ENCODE assay signal across 9 cellular contexts in the genomic region with DNA sequence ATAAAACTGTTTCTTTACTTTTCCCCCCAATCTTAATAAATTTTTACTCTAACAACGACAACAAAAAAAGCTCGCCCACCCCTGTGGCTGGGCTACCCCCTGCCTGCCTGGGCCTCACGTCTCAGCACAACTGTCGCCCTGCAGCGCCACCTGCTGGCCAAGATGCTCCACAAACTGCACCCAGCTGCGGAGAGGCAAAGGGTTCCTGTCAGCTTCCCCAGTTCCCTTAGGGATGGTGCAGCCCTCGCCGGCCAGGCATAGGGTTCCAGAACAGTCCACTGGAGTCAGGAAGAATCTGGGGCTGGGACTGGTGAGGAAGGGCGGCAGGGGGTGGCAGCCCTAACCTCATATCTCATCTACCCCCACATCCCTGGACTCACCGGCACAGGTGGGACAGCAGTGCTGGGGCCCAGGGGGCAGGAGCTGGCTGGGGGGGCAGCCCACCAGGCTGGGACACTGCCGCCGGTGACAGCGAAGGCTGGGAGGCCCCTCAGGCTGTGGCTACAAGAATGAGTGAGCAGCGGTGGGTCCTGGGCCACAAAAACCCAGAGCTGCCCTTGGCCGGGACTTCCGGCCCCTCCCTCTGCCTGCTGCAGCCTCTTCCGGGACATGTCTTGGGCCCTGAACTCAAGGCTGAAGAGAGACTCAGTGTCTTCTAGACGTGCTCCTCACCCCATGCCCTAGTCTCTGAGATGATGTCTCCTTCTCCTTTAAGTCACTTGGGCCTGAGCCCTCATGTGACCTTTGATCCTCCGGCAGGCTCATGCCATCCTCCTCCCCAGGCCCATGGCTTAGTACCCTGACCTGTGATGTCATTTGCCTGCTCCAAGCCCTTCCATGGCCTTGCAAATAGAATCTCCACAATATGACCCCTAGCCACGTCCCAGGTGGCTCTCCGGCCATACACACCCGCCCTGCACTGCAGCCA. TPM values are rescaled to one million over a fixed set of nuclear protein-coding genes. Genes with fewer than 3 reads are reported as not detected.
DNase-seq lines count a peak whose midpoint lies in the region; ATAC-seq, FAIRE-seq and TF ChIP-seq lines count a peak whose summit lies in the region.
"Had no signal": no experiment of that assay in that cellular context is flagged by ENCODE, and none has a peak within 500 bp of the region (broad histone marks: within the 10 kb centered on the region; RNA-seq: fewer than 3 reads in every experiment).

No MANE protein-coding gene starts in this region.

- H3K9me3 ChIP-seq in pancreas: no peaks in the 10 kb centered on the region

- no peak for FAIRE-seq in pancreas (lab: Jason Lieb, UNC)

- peak; percentile 82 for ATAC-seq in GM21390 (IDR thresholded peaks at IDR 0.05; ENCODE audit: unreplicated experiment)
- peak; percentile 66 to 82 (median 80) for ATAC-seq in pancreas

- H3K27me3 ChIP-seq in pancreas: no peaks in the 10 kb centered on the region

- H3K4me3 ChIP-seq in pancreas: no peak overlapping the region

- no peak overlapping the region for H3K27ac ChIP-seq in pancreas

- H3K36me3 ChIP-seq in pancreas: no peaks in the 10 kb centered on the region

- 47 to 48% methylated on average over 20 to 22 of the region's 22 CpGs for WGBS in pancreas, 2 donors

- intact Hi-C loops in activated T-helper 2 cell treated with anti-CD3 and anti-CD28 coated beads, Interferon-gamma antibody, Interleukin-2, Interleukin-4, amounts not matched to agents 10 μg/mL and 5 μg/mL and 100 μg/mL, durations not matched to agents 14 hours and 24 hours and 36 hours (cut with micrococcal nuclease): loop anchor here (2.0 to 10.0 kb wide), 3 partner anchors 41 to 459 kb away; no protein-coding TSS in a partner anchor
- intact Hi-C loops in pancreas (cut with DNase I): loop anchor here in 1 of 3 donors (5.0 kb wide), 1 partner anchor 272 kb away; no protein-coding TSS in a partner anchor

- DNase-seq in COR-L47 (lab: John Stamatoyannopoulos, UW): peak; percentile 75
- DNase-seq in LHCN-M2 (ENCODE audit: low read depth): peak; percentile 67
- peak; percentile 69 for DNase-seq in activated T-helper 2 cell treated with anti-CD3 and anti-CD28 coated beads, Interferon-gamma antibody, Interleukin-2, Interleukin-4, amounts not matched to agents 10 μg/mL and 5 μg/mL and 100 μg/mL, durations not matched to agents 14 hours and 24 hours and 36 hours (ENCODE audit: low spot score)
- DNase-seq in foreskin melanocyte: peak; percentile 39
- peak; percentile 56 to 97 (median 81) for DNase-seq in pancreas
- peak; percentile 90 for DNase-seq in type B pancreatic cell (ENCODE audit: extremely low spot score, unreplicated experiment)

- TF ChIP-seq POLR2A in Raji (IDR thresholded peaks at IDR 0.05; ENCODE audit: insufficient read depth, low read depth, low read length): peak; percentile 62

- H3K4me1 ChIP-seq in pancreas: no peaks in the 10 kb centered on the region

- H3K27me3 Mint-ChIP-seq in activated T-helper 2 cell treated with anti-CD3 and anti-CD28 coated beads, Interferon-gamma antibody, Interleukin-2, Interleukin-4, amounts not matched to agents 10 μg/mL and 5 μg/mL and 100 μg/mL, durations not matched to agents 14 hours and 24 hours and 36 hours (ENCODE audit: low read depth): peaks cover 2% of the 10 kb centered on the region
- no peaks in the 10 kb centered on the region for H3K27me3 Mint-ChIP-seq in type B pancreatic cell

- TF ChIP-seq CTCF in pancreas (IDR thresholded peaks at IDR 0.05): peak; percentile 85 to 94 (median 88)
- peak; percentile 94 for TF ChIP-seq CTCF in type B pancreatic cell (conservative IDR thresholded peaks at IDR 0.05)

- no peak overlapping the region for H3K27ac Mint-ChIP-seq in activated T-helper 2 cell treated with anti-CD3 and anti-CD28 coated beads, Interferon-gamma antibody, Interleukin-2, Interleukin-4, amounts not matched to agents 10 μg/mL and 5 μg/mL and 100 μg/mL, durations not matched to agents 14 hours and 24 hours and 36 hours
- H3K27ac Mint-ChIP-seq in type B pancreatic cell: peak overlapping the region; percentile 26
- H3K27ac Mint-ChIP-seq: activated naive CD4-positive, alpha-beta T cell treated with anti-CD3 and anti-CD28 coated beads, Interleukin-2, amount 50 U/mL, for 24 hours had no signal

- no peaks in the 10 kb centered on the region for H3K4me1 Mint-ChIP-seq in activated T-helper 2 cell treated with anti-CD3 and anti-CD28 coated beads, Interferon-gamma antibody, Interleukin-2, Interleukin-4, amounts not matched to agents 10 μg/mL and 5 μg/mL and 100 μg/mL, durations not matched to agents 14 hours and 24 hours and 36 hours (ENCODE audit: low read depth)
- H3K4me1 Mint-ChIP-seq in type B pancreatic cell (ENCODE audit: unreplicated experiment): peaks cover 4% of the 10 kb centered on the region

- no peaks in the 10 kb centered on the region for H3K36me3 Mint-ChIP-seq in activated T-helper 2 cell treated with anti-CD3 and anti-CD28 coated beads, Interferon-gamma antibody, Interleukin-2, Interleukin-4, amounts not matched to agents 10 μg/mL and 5 μg/mL and 100 μg/mL, durations not matched to agents 14 hours and 24 hours and 36 hours (ENCODE audit: low read depth)
- H3K36me3 Mint-ChIP-seq in type B pancreatic cell: no peaks in the 10 kb centered on the region
- H3K36me3 Mint-ChIP-seq: activated naive CD4-positive, alpha-beta T cell treated with anti-CD3 and anti-CD28 coated beads, Interleukin-2, amount 50 U/mL, for 24 hours had no signal

- H3K4me3 Mint-ChIP-seq in activated T-helper 2 cell treated with anti-CD3 and anti-CD28 coated beads, Interferon-gamma antibody, Interleukin-2, Interleukin-4, amounts not matched to agents 10 μg/mL and 5 μg/mL and 100 μg/mL, durations not matched to agents 14 hours and 24 hours and 36 hours (ENCODE audit: low read depth): no peak overlapping the region
- no peak overlapping the region for H3K4me3 Mint-ChIP-seq in type B pancreatic cell
- H3K4me3 Mint-ChIP-seq: activated naive CD4-positive, alpha-beta T cell treated with anti-CD3 and anti-CD28 coated beads, Interleukin-2, amount 50 U/mL, for 24 hours had no signal

- H3K9me3 Mint-ChIP-seq in activated T-helper 2 cell treated with anti-CD3 and anti-CD28 coated beads, Interferon-gamma antibody, Interleukin-2, Interleukin-4, amounts not matched to agents 10 μg/mL and 5 μg/mL and 100 μg/mL, durations not matched to agents 14 hours and 24 hours and 36 hours: no peaks in the 10 kb centered on the region
- no peaks in the 10 kb centered on the region for H3K9me3 Mint-ChIP-seq in type B pancreatic cell
- H3K9me3 Mint-ChIP-seq: activated naive CD4-positive, alpha-beta T cell treated with anti-CD3 and anti-CD28 coated beads, Interleukin-2, amount 50 U/mL, for 24 hours had no signal

RNA-seq across cellular contexts. Expression of gene ATP6V1F, which starts 21.2 kb away (rescaled TPM):
- total RNA-seq in LHCN-M2 (2014; rRNA removed) (211 and 226 TPM in 2 replicates), pancreas (10 to 100 TPM; 28.1 to 66.8 (median 37.7) TPM), type B pancreatic cell (ENCODE audit: low replicate concordance) (144 and 157 TPM in 2 replicates)
- polyA plus RNA-seq in LHCN-M2 (2012): 591 TPM
- total RNA-seq in activated T-helper 2 cell treated with anti-CD3 and anti-CD28 coated beads, Interferon-gamma antibody, Interleukin-2, Interleukin-4, amounts not matched to agents 10 μg/mL and 5 μg/mL and 100 μg/mL, durations not matched to agents 14 hours and 24 hours and 36 hours: 123 and 132 TPM in 2 replicates
- polyA plus RNA-seq in pancreas: 10 to 100 TPM; 94.8 to 96.9 TPM

RNA-seq across cellular contexts. Expression of gene KCP, which starts 26.6 kb away (rescaled TPM):
- total RNA-seq in LHCN-M2 (2014; rRNA removed) (0.13 TPM in 1 of 2 replicates, not detected in the other), pancreas (under 1 TPM; 0.08 to 0.46 (median 0.30) TPM), type B pancreatic cell (ENCODE audit: low replicate concordance) (1.3 and 4.2 TPM in 2 replicates)
- polyA plus RNA-seq in LHCN-M2 (2012): 0.13 TPM
- total RNA-seq in activated T-helper 2 cell treated with anti-CD3 and anti-CD28 coated beads, Interferon-gamma antibody, Interleukin-2, Interleukin-4, amounts not matched to agents 10 μg/mL and 5 μg/mL and 100 μg/mL, durations not matched to agents 14 hours and 24 hours and 36 hours: not detected in 2 replicates
- under 1 TPM; 0.33 to 0.95 TPM for polyA plus RNA-seq in pancreas

RNA-seq across cellular contexts. Expression of gene FLNC, which starts 53.7 kb away (rescaled TPM):
- total RNA-seq in LHCN-M2 (2014; rRNA removed): 215 and 254 TPM in 2 replicates
- polyA plus RNA-seq in LHCN-M2 (2012): 311 TPM
- not detected in 2 replicates for total RNA-seq in activated T-helper 2 cell treated with anti-CD3 and anti-CD28 coated beads, Interferon-gamma antibody, Interleukin-2, Interleukin-4, amounts not matched to agents 10 μg/mL and 5 μg/mL and 100 μg/mL, durations not matched to agents 14 hours and 24 hours and 36 hours
- total RNA-seq in pancreas: 1 to 10 TPM in 3 of 6 donors, under 1 TPM in 3; 0.28 to 2.3 (median 1.0) TPM
- polyA plus RNA-seq in pancreas: 1 to 10 TPM in 1 of 2 donors, under 1 TPM in 1; 0.82 to 2.1 TPM
- 20.3 and 54.0 TPM in 2 replicates for total RNA-seq in type B pancreatic cell (ENCODE audit: low replicate concordance)

RNA-seq across cellular contexts. Expression of gene IRF5, which starts 53.8 kb away (rescaled TPM):
- 0.19 and 0.75 TPM in 2 replicates for total RNA-seq in LHCN-M2 (2014; rRNA removed)
- 0.21 TPM for polyA plus RNA-seq in LHCN-M2 (2012)
- 25.0 and 26.0 TPM in 2 replicates for total RNA-seq in activated T-helper 2 cell treated with anti-CD3 and anti-CD28 coated beads, Interferon-gamma antibody, Interleukin-2, Interleukin-4, amounts not matched to agents 10 μg/mL and 5 μg/mL and 100 μg/mL, durations not matched to agents 14 hours and 24 hours and 36 hours
- 10 to 100 TPM in 1 of 6 donors, 1 to 10 TPM in 5; 3.2 to 12.4 (median 4.3) TPM for total RNA-seq in pancreas
- 1 to 10 TPM; 6.4 to 8.1 TPM for polyA plus RNA-seq in pancreas
- total RNA-seq in type B pancreatic cell (ENCODE audit: low replicate concordance): 1.8 and 2.5 TPM in 2 replicates

Comparison
In these comparisons a context has a peak if more than half of its experiments do, and no peak if none do; other contexts are left out.
1. DNase-seq: peak in every context shown above with its lines; median percentile 90 in type B pancreatic cell; 81 in pancreas; 75 in COR-L47; 69 in activated T-helper 2 cell treated with anti-CD3 and anti-CD28 coated beads, Interferon-gamma antibody, Interleukin-2, Interleukin-4, amounts not matched to agents 10 μg/mL and 5 μg/mL and 100 μg/mL, durations not matched to agents 14 hours and 24 hours and 36 hours; 67 in LHCN-M2; 39 in foreskin melanocyte.